In genomic region chr2:204280239-204280638, GRCh38 we compare ENCODE assay signal across 18 cellular contexts.
"Had no signal": no experiment of that assay in that cellular context is flagged by ENCODE, and none has a peak within 500 bp of the region (broad histone marks: within the 10 kb centered on the region; RNA-seq: fewer than 3 reads in every experiment).

No MANE protein-coding gene starts in this region.

- H3K4me1 ChIP-seq: body of pancreas, esophagus muscularis mucosa, vagina had no signal

- H3K4me3 ChIP-seq: body of pancreas, esophagus muscularis mucosa, heart right ventricle, thoracic aorta, vagina had no signal

- H3K9me3 ChIP-seq: body of pancreas, esophagus muscularis mucosa, thoracic aorta, vagina had no signal

- ATAC-seq: activated CD4-positive, CD25-positive, alpha-beta regulatory T cell treated with anti-CD3 and anti-CD28 coated beads, Interleukin-2, amount 50 U/mL, for 24 hours; body of pancreas; left colon; natural killer cell had no signal

- H3K36me3 ChIP-seq: esophagus muscularis mucosa, heart right ventricle, thoracic aorta, vagina had no signal

- H3K27me3 ChIP-seq: body of pancreas, esophagus muscularis mucosa, vagina had no signal

- DNase-seq: activated CD4-positive, alpha-beta memory T cell treated with anti-CD3 and anti-CD28 coated beads, Interleukin-2, amount 10 ng/mL, durations not matched to agents 7 days and 5 days; activated CD4-positive, alpha-beta T cell treated with anti-CD3 and anti-CD28 coated beads, Interleukin-2, amount 10 ng/mL, durations not matched to agents 24 days and 14 days; activated effector memory CD4-positive, alpha-beta T cell treated with anti-CD3 and anti-CD28 coated beads, Interleukin-2, amount 50 U/mL, for 16 hours; anterior cingulate cortex; body of pancreas; effector memory CD4-positive, alpha-beta T cell; heart right ventricle; islet precursor cell; left colon; natural killer cell; stimulated activated CD4-positive, alpha-beta T cell treated with anti-CD3 and anti-CD28 coated beads, Interleukin-4, amount 100 ng/mL, for 24 hours; stimulated activated naive CD4-positive, alpha-beta T cell treated with Interleukin-2 at 50 U/mL for 16 hours; T-helper 2 cell had no signal

- H3K27ac ChIP-seq: body of pancreas, esophagus muscularis mucosa, thoracic aorta, vagina, VCaP had no signal
